Comparison of ENCODE assay signal across 9 cellular contexts in genomic region chr5:149837680-149838269, GRCh38.
DNase-seq lines count a peak whose midpoint lies in the region; ATAC-seq, FAIRE-seq and TF ChIP-seq lines count a peak whose summit lies in the region.
"Had no signal": no experiment of that assay in that cellular context is flagged by ENCODE, and none has a peak within 500 bp of the region (broad histone marks: within the 10 kb centered on the region; RNA-seq: fewer than 3 reads in every experiment).

No MANE protein-coding gene starts in this region.

- H3K9me3 Mint-ChIP-seq in chondrocyte (ENCODE audit: low read depth), result no peaks in the 10 kb centered on the region
- H3K9me3 Mint-ChIP-seq: dendritic cell treated with granulocyte-macrophage colony-stimulating factor and Interleukin-4, amounts not matched to agents 40 ng/mL and 50 ng/mL, for 4 days had no signal

- no peaks in the 10 kb centered on the region for H3K27me3 ChIP-seq in right lobe of liver

- no peak overlapping the region for H3K4me3 ChIP-seq in A549
- H3K4me3 ChIP-seq in right lobe of liver, result no peak overlapping the region

- no peaks in the 10 kb centered on the region for H3K27me3 Mint-ChIP-seq in chondrocyte (ENCODE audit: low read depth)
- H3K27me3 Mint-ChIP-seq: dendritic cell treated with granulocyte-macrophage colony-stimulating factor and Interleukin-4, amounts not matched to agents 40 ng/mL and 50 ng/mL, for 4 days had no signal

- no peak for TF ChIP-seq POLR2A in A549 (IDR thresholded peaks at IDR 0.05; ENCODE audit: low read length)
- no peak for TF ChIP-seq POLR2A in right lobe of liver (IDR thresholded peaks at IDR 0.05)

- H3K4me1 ChIP-seq in A549 (peaks cover 20% of the 10 kb centered on the region), right lobe of liver (no peaks in the 10 kb centered on the region)

- no peak overlapping the region for H3K4me3 Mint-ChIP-seq in chondrocyte (ENCODE audit: unreplicated experiment)
- H3K4me3 Mint-ChIP-seq: dendritic cell treated with granulocyte-macrophage colony-stimulating factor and Interleukin-4, amounts not matched to agents 40 ng/mL and 50 ng/mL, for 4 days had no signal

- peaks cover 23% of the 10 kb centered on the region for H3K4me1 Mint-ChIP-seq in chondrocyte (ENCODE audit: low read depth)

- H3K27ac Mint-ChIP-seq in chondrocyte (ENCODE audit: unreplicated experiment), result no peak overlapping the region
- H3K27ac Mint-ChIP-seq: dendritic cell treated with granulocyte-macrophage colony-stimulating factor and Interleukin-4, amounts not matched to agents 40 ng/mL and 50 ng/mL, for 4 days had no signal

- DNase-seq in A549 (ENCODE audit: low read depth in 1 of 2, low spot score in 1 of 2) (peak; percentile 80 to 93), NCI-H774 (lab: John Stamatoyannopoulos, UW) (peak; percentile 8), chondrocyte (ENCODE audit: low spot score) (no peak), right lobe of liver (no peak)

- peak; percentile 97 to 99 for TF ChIP-seq RAD21 in A549 (conservative IDR thresholded peaks at IDR 0.05 in 1 of 2, IDR thresholded peaks at IDR 0.05 in 1 of 2)

- peak; percentile 98 for TF ChIP-seq CTCF in A549 (IDR thresholded peaks at IDR 0.05)
- peak; percentile 62 for TF ChIP-seq CTCF in GM12873 (IDR thresholded peaks at IDR 0.05; ENCODE audit: insufficient read depth, low read depth, low read length, missing control alignments)
- peak; percentile 97 for TF ChIP-seq CTCF in chondrocyte (IDR thresholded peaks at IDR 0.05)
- TF ChIP-seq CTCF in right lobe of liver (IDR thresholded peaks at IDR 0.05), result peak in 3 of 4 donors; percentile 36 to 41 (median 39)

- ATAC-seq in A549 (peak; percentile 88 to 95), right lobe of liver (peak; percentile 44 to 57 (median 50)), HG02763 (IDR thresholded peaks at IDR 0.05; ENCODE audit: unreplicated experiment) (no peak), GM18498 (IDR thresholded peaks at IDR 0.05; ENCODE audit: unreplicated experiment) (no peak), HG03196 (IDR thresholded peaks at IDR 0.05; ENCODE audit: unreplicated experiment) (no peak)

- FAIRE-seq in A549 (lab: Jason Lieb, UNC), result no peak

- WGBS in A549 (ENCODE audit: missing lambda C conversion rate), result 21% methylated on average over 6 of the region's 7 CpGs
- WGBS in right lobe of liver (ENCODE audit: insufficient coverage, low coverage, low lambda C conversion rate, missing lambda C conversion rate), result 100% methylated on average over 1 of the region's 7 CpGs

- intact Hi-C loops in right lobe of liver (cut with DNase I), result loop anchor here (5.0 to 10.0 kb wide), 2 partner anchors 150 to 157 kb away; no protein-coding TSS in a partner anchor

- H3K27ac ChIP-seq in A549, result peak overlapping the region; percentile 35 to 41; a peak in 4 of 6 replicates
- no peak overlapping the region for H3K27ac ChIP-seq in right lobe of liver

- H3K36me3 ChIP-seq in right lobe of liver, result peaks cover 0 to 4% (median under 1%) of the 10 kb centered on the region in 4 donors

- peaks cover 4% of the 10 kb centered on the region for H3K36me3 Mint-ChIP-seq in chondrocyte (ENCODE audit: low read depth)

- TF ChIP-seq EP300 in A549 (IDR thresholded peaks at IDR 0.05), result no peak

- H3K4me2 ChIP-seq in A549, result peak overlapping the region; percentile 31; the same call in 2 of the 3 replicates

- CTCF ChIA-PET in A549 (lab: Yijun Ruan, JAX), result interaction anchor here (0.6 to 35.9 kb wide), 42 partner anchors 4 to 415 kb away, joined by 3 to 768 read pairs (median 4); partner anchors contain the start of genes HMGXB3, SLC26A2 and TIGD6

- POLR2A ChIA-PET in A549 (lab: Yijun Ruan, JAX), result interaction anchor here (0.8 to 3.2 kb wide), 4 partner anchors 120 to 153 kb away, joined by 3 to 30 read pairs (median 6); partner anchors contain the start of gene SLC26A2

- no peaks in the 10 kb centered on the region for H3K9me3 ChIP-seq in A549
- H3K9me3 ChIP-seq in right lobe of liver, result no peaks in the 10 kb centered on the region

TF ChIP-seq in A549, 52 proteins besides CTCF, POLR2A, EP300 and RAD21:
- TF ChIP-seq PBX3 (IDR thresholded peaks at IDR 0.05), result no peak
- TF ChIP-seq SMC3 (IDR thresholded peaks at IDR 0.05), result peak; percentile 98
- TF ChIP-seq HOXB13 (CRISPR knock-in tag; IDR thresholded peaks at IDR 0.05; ENCODE audit: low read depth), result no peak
- no peak for TF ChIP-seq ZC3H11A (IDR thresholded peaks at IDR 0.05)
- peak; percentile 46; the same call in 1 of the 2 replicates for TF ChIP-seq MAZ (IDR thresholded peaks at IDR 0.05; ENCODE audit: borderline replicate concordance, low read depth, low read length)
- TF ChIP-seq EHF (CRISPR knock-in tag; IDR thresholded peaks at IDR 0.05), result no peak
- no peak for TF ChIP-seq POLR2AphosphoS2 (conservative IDR thresholded peaks at IDR 0.05; ENCODE audit: low read length)
- TF ChIP-seq HDAC2 (IDR thresholded peaks at IDR 0.05), result no peak
- TF ChIP-seq TFCP2L1 (CRISPR knock-in tag; IDR thresholded peaks at IDR 0.05), result no peak

Comparison
In these comparisons a context has a peak if more than half of its experiments do, and no peak if none do; other contexts are left out.
1. ATAC-seq: peak in A549 (2 of 2) and right lobe of liver (4 of 4); none in HG02763 (single experiment), GM18498 (single experiment) and HG03196 (single experiment).
2. DNase-seq: peak in A549 (2 of 2) and NCI-H774 (single experiment); none in chondrocyte (single experiment) and right lobe of liver (0 of 3).
3. H3K27ac ChIP-seq: peak in A549 (2 of 2); none in right lobe of liver (0 of 3).
4. CTCF ChIP-seq: peak in every context shown above with its lines; median percentile 98 in A549; 97 in chondrocyte; 62 in GM12873; 39 in right lobe of liver.